Comparison of ENCODE assay signal across 7 cellular contexts in genomic region chr15:44193651-44194396, GRCh38.
DNase-seq lines count a peak whose midpoint lies in the region; ATAC-seq lines count a peak whose summit lies in the region.

No MANE protein-coding gene starts in this region.

- no peaks in the 10 kb centered on the region for H3K9me3 Mint-ChIP-seq in stimulated activated memory B cell treated with anti-CD40 and anti-IgM and Interleukin-4, amounts not matched to agents 10 μg/mL and 1 μg/mL and 100 μg/mL, for 72 hours

- no peak for ATAC-seq in stimulated activated memory B cell treated with anti-CD40 and anti-IgM and Interleukin-4, amounts not matched to agents 10 μg/mL and 1 μg/mL and 100 μg/mL, for 72 hours

- DNase-seq in GM03348 (ENCODE audit: low spot score): peak; percentile 45
- peak; percentile 16 for DNase-seq in NCI-H1694 (lab: John Stamatoyannopoulos, UW)
- DNase-seq in anterior cingulate cortex (lab: John Stamatoyannopoulos, UW): peak in 31 of 58 donors; percentile 9 to 63 (median 25)
- DNase-seq in iPS-NIHi11 (ENCODE audit: low spot score): peak; percentile 23
- no peak for DNase-seq in NK-92 treated with Interleukin-12 subunit alpha and Interleukin-12 subunit beta, amount 100 ng/mL, for 24 hours (lab: John Stamatoyannopoulos, UW)
- DNase-seq in NCI-H2196 (lab: John Stamatoyannopoulos, UW; ENCODE audit: unreplicated experiment): no peak

- H3K27ac Mint-ChIP-seq in stimulated activated memory B cell treated with anti-CD40 and anti-IgM and Interleukin-4, amounts not matched to agents 10 μg/mL and 1 μg/mL and 100 μg/mL, for 72 hours: no peak overlapping the region

- H3K27me3 Mint-ChIP-seq in stimulated activated memory B cell treated with anti-CD40 and anti-IgM and Interleukin-4, amounts not matched to agents 10 μg/mL and 1 μg/mL and 100 μg/mL, for 72 hours: peaks cover 74% of the 10 kb centered on the region

- no peaks in the 10 kb centered on the region for H3K36me3 Mint-ChIP-seq in stimulated activated memory B cell treated with anti-CD40 and anti-IgM and Interleukin-4, amounts not matched to agents 10 μg/mL and 1 μg/mL and 100 μg/mL, for 72 hours

- peaks cover 13% of the 10 kb centered on the region for H3K4me1 Mint-ChIP-seq in stimulated activated memory B cell treated with anti-CD40 and anti-IgM and Interleukin-4, amounts not matched to agents 10 μg/mL and 1 μg/mL and 100 μg/mL, for 72 hours

- H3K4me3 Mint-ChIP-seq in stimulated activated memory B cell treated with anti-CD40 and anti-IgM and Interleukin-4, amounts not matched to agents 10 μg/mL and 1 μg/mL and 100 μg/mL, for 72 hours: peak overlapping the region; percentile 47

Comparison
In these comparisons a context has a peak if more than half of its experiments do, and no peak if none do; other contexts are left out.
1. DNase-seq: peak in GM03348 (single experiment), NCI-H1694 (single experiment), anterior cingulate cortex (31 of 58) and iPS-NIHi11 (single experiment); none in NK-92 treated with Interleukin-12 subunit alpha and Interleukin-12 subunit beta, amount 100 ng/mL, for 24 hours (single experiment) and NCI-H2196 (single experiment).